In genomic region chr15:51621917-51622268, GRCh38 we compare ENCODE assay signal across 8 cellular contexts. TPM values are rescaled to one million over a fixed set of nuclear protein-coding genes. Genes with fewer than 3 reads are reported as not detected.
DNase-seq lines count a peak whose midpoint lies in the region; ATAC-seq and TF ChIP-seq lines count a peak whose summit lies in the region.

No MANE protein-coding gene starts in this region.

- WGBS in heart right ventricle, 2 donors = 0 to 1% methylated on average over 21 of the region's 21 CpGs

- H3K27ac ChIP-seq in BLaER1 (peak overlapping the region; percentile 65), Peyer's patch (peak overlapping the region; percentile 66 to 90 (median 79)), heart right ventricle (peak overlapping the region in 9 of 10 donors; percentile 56 to 97 (median 75)), parathyroid adenoma (peak overlapping the region; percentile 77)

- peak; percentile 30 for ATAC-seq in GM18870 (IDR thresholded peaks at IDR 0.05; ENCODE audit: unreplicated experiment)
- peak; percentile 32 for ATAC-seq in HG03108 (IDR thresholded peaks at IDR 0.05; ENCODE audit: unreplicated experiment)
- peak; percentile 54 to 79 (median 74) for ATAC-seq in heart right ventricle

- peak in 3 of 6 experiments; percentile 12 to 25 (median 21) for TF ChIP-seq CTCF in Peyer's patch (IDR thresholded peaks at IDR 0.05)
- TF ChIP-seq CTCF in heart right ventricle (IDR thresholded peaks at IDR 0.05) = peak in 3 of 9 donors; percentile 26 to 31 (median 28)
- no peak for TF ChIP-seq CTCF in parathyroid adenoma (IDR thresholded peaks at IDR 0.05)

- no peaks in the 10 kb centered on the region for H3K9me3 ChIP-seq in BLaER1
- no peaks in the 10 kb centered on the region for H3K9me3 ChIP-seq in Peyer's patch
- H3K9me3 ChIP-seq in heart right ventricle = no peaks in the 10 kb centered on the region
- no peaks in the 10 kb centered on the region for H3K9me3 ChIP-seq in parathyroid adenoma (ENCODE audit: control insufficient read depth, low read length)

- no peaks in the 10 kb centered on the region for H3K27me3 ChIP-seq in BLaER1
- no peaks in the 10 kb centered on the region for H3K27me3 ChIP-seq in Peyer's patch
- no peaks in the 10 kb centered on the region for H3K27me3 ChIP-seq in heart right ventricle
- no peaks in the 10 kb centered on the region for H3K27me3 ChIP-seq in parathyroid adenoma (ENCODE audit: control insufficient read depth, insufficient read depth, low read length)

- peak overlapping the region; percentile 79 for H3K4me2 ChIP-seq in BLaER1
- peak overlapping the region; percentile 95 for H3K4me2 ChIP-seq in parathyroid adenoma (ENCODE audit: low read length)

- DNase-seq in Peyer's patch (peak; percentile 17 to 70 (median 67)), amniotic epithelial cell (ENCODE audit: low read depth) (peak; percentile 64), heart right ventricle (peak; percentile 34 to 47), CD1c-positive myeloid dendritic cell (ENCODE audit: extremely low spot score) (no peak)

- peak overlapping the region; percentile 85 for H3K9ac ChIP-seq in BLaER1
- H3K9ac ChIP-seq in parathyroid adenoma = no peak overlapping the region

- H2AFZ ChIP-seq in parathyroid adenoma = peak overlapping the region; percentile 91

- TF ChIP-seq POLR2A in Peyer's patch (IDR thresholded peaks at IDR 0.05) = no peak

- H3K4me1 ChIP-seq in BLaER1 (peaks cover 42% of the 10 kb centered on the region), Peyer's patch (peaks cover 0 to 16% (median 3%) of the 10 kb centered on the region in 4 donors), heart right ventricle (peaks cover 0 to 30% (median 11%) of the 10 kb centered on the region in 9 donors), parathyroid adenoma (peaks cover 3% of the 10 kb centered on the region)

- H4K20me1 ChIP-seq in BLaER1 = 0 out of 2 replicates have a peak, but pooled peaks cover 10% of the 10 kb centered on the region

- intact Hi-C loops in heart right ventricle (cut with DNase I) = no loop called here

- no peaks in the 10 kb centered on the region for H3K36me3 ChIP-seq in BLaER1
- no peaks in the 10 kb centered on the region for H3K36me3 ChIP-seq in Peyer's patch
- H3K36me3 ChIP-seq in heart right ventricle = no peaks in the 10 kb centered on the region
- H3K36me3 ChIP-seq in parathyroid adenoma (ENCODE audit: control insufficient read depth, insufficient read depth, low read length) = no peaks in the 10 kb centered on the region

- H3K79me2 ChIP-seq in parathyroid adenoma = peaks cover 13% of the 10 kb centered on the region

- H3K4me3 ChIP-seq in BLaER1 (peak overlapping the region; percentile 87), Peyer's patch (peak overlapping the region; percentile 65 to 86 (median 76)), heart right ventricle (peak overlapping the region; percentile 56 to 94 (median 84)), parathyroid adenoma (ENCODE audit: low read depth, low read length) (peak overlapping the region; percentile 78)

RNA-seq across cellular contexts. Expression of gene DMXL2, which starts 0.7 kb away (rescaled TPM):
- total RNA-seq in Peyer's patch (10 to 100 TPM; 34.7 to 81.2 (median 69.3) TPM), heart right ventricle (10 to 100 TPM in 1 of 10 donors, 1 to 10 TPM in 9; 4.5 to 18.6 (median 6.9) TPM)
- polyA plus RNA-seq in heart right ventricle = 1 to 10 TPM; 6.6 to 9.4 TPM

RNA-seq across cellular contexts. Expression of gene SCG3, which starts 59.4 kb away (rescaled TPM):
- total RNA-seq in Peyer's patch (1 to 10 TPM in 2 of 4 donors, under 1 TPM in 2; 0.40 to 1.7 (median 0.95) TPM), heart right ventricle (under 1 TPM in 1 of 10 donors, not detected in 9; 0.13 TPM)
- under 1 TPM in 1 of 2 donors, not detected in 1; 0.04 TPM for polyA plus RNA-seq in heart right ventricle
